Comparison of ENCODE assay signal across 8 cellular contexts in genomic region chr3:152183473-152183872, GRCh38.
A peak's percentile ranks its signal among the peaks of the same experiment; 100 is the strongest.
DNase-seq lines count a peak whose midpoint lies in the region; ATAC-seq, FAIRE-seq and TF ChIP-seq lines count a peak whose summit lies in the region.

No MANE protein-coding gene starts in this region.

- H3K79me2 ChIP-seq in K562 (ENCODE audit: control insufficient read depth, insufficient read depth, low read length) = peaks cover 14% of the 10 kb centered on the region; the same call in 2 of the 3 replicates

- CTCF ChIA-PET in K562 (lab: Yijun Ruan, JAX; ENCODE audit: low intra/inter-chr PET ratio) = interaction anchor here (0.5 to 2.0 kb wide), 4 partner anchors 61 to 1893 kb away, joined by 3 to 13 read pairs (median 6); no protein-coding TSS in a partner anchor

- no peak for TF ChIP-seq EP300 in K562 (IDR thresholded peaks at IDR 0.05; ENCODE audit: low read length)

- TF ChIP-seq POLR2A in K562 (conservative IDR thresholded peaks at IDR 0.05) = no peak

- H3K27me3 ChIP-seq in K562 (ENCODE audit: control insufficient read depth in 2 of 2, insufficient read depth in 2 of 2, low read length in 2 of 2) (no peaks in the 10 kb centered on the region), liver (ENCODE audit: control insufficient read depth in 4 of 4, insufficient read depth in 4 of 4, low read length in 3 of 4) (no peaks in the 10 kb centered on the region)

- H3K27ac ChIP-seq in K562 (ENCODE audit: extremely low read depth, low read depth, low read length) = no peak overlapping the region
- no peak overlapping the region for H3K27ac ChIP-seq in liver (ENCODE audit: low read depth in 1 of 2, low read length in 2 of 2)

- FAIRE-seq in GM18507 (lab: Jason Lieb, UNC) = peak; percentile 63
- FAIRE-seq in K562 (lab: Jason Lieb, UNC) = peak; percentile 91

- H3K4me2 ChIP-seq in K562 (ENCODE audit: insufficient read depth, low read length) = peak overlapping the region; percentile 55; the same call in 1 of the 2 replicates

- no peaks in the 10 kb centered on the region for H3K36me3 ChIP-seq in K562 (ENCODE audit: control insufficient read depth, insufficient read depth, low read length)
- H3K36me3 ChIP-seq in liver (ENCODE audit: control insufficient read depth in 4 of 4, insufficient read depth in 3 of 4, low read depth in 1 of 4, low read length in 3 of 4) = no peaks in the 10 kb centered on the region

- 3% methylated on average over 4 of the region's 4 CpGs for WGBS in K562 (ENCODE audit: insufficient coverage, low coverage, missing lambda C conversion rate)
- 53% methylated on average over 4 of the region's 4 CpGs for WGBS in liver

- H3K9ac ChIP-seq in K562 (ENCODE audit: insufficient read depth in 1 of 2, low read depth in 2 of 2, low read length in 2 of 2) (no peak overlapping the region), liver (ENCODE audit: low read depth in 1 of 2, low read length in 2 of 2) (no peak overlapping the region)

- H3K4me1 ChIP-seq in K562 (replicated peaks in 1 of 2; ENCODE audit: control insufficient read depth in 2 of 2, insufficient read depth in 2 of 2, low read length in 2 of 2) (peaks cover 0 to 10% of the 10 kb centered on the region in 2 experiments; a peak in 2 of 5 replicates), liver (ENCODE audit: control insufficient read depth in 4 of 4, insufficient read depth in 4 of 4, low read length in 3 of 4) (no peaks in the 10 kb centered on the region)

- BruUV-seq in K562 (replicated peaks; lab: Mats Ljungman, UMichigan) = no TSS peak

- TF ChIP-seq RAD21 in K562 (CRISPR knock-in tag; conservative IDR thresholded peaks at IDR 0.05 in 1 of 2, IDR thresholded peaks at IDR 0.05 in 1 of 2) = peak; percentile 83 to 94
- peak; percentile 70 to 83 for TF ChIP-seq RAD21 in liver (IDR thresholded peaks at IDR 0.05)

- no peak for DNase-seq in AG10803 (ENCODE audit: low read depth)
- no peak for DNase-seq in GM18507 (ENCODE audit: extremely low spot score, insufficient read length, low read depth)
- peak; percentile 25 for DNase-seq in HK-2 (ENCODE audit: unreplicated experiment)
- peak; percentile 81 for DNase-seq in SK-MEL-5 (ENCODE audit: low read depth, low spot score)
- DNase-seq in K562 (ENCODE audit: extremely low read depth in 1 of 4, low spot score in 3 of 4) = peak; percentile 51 to 88 (median 63)
- DNase-seq in stimulated activated naive CD4-positive, alpha-beta T cell treated with Interleukin-2 at 50 U/mL for 16 hours (lab: John Stamatoyannopoulos, UW) = peak; percentile 20
- no peak for DNase-seq in posterior vena cava (ENCODE audit: low spot score)

- H3K4me3 ChIP-seq in AG10803 (ENCODE audit: low read length) (no peak overlapping the region), K562 (no peak overlapping the region), liver (ENCODE audit: low read depth in 1 of 3, low read length in 3 of 3) (no peak overlapping the region)

- in situ Hi-C loops in SK-MEL-5 (cut with HindIII; ENCODE audit: low pct_unique_long_range_greater_than_20kb, low sequenced_read_pairs) (no loop called here), K562 (cut with MboI) (no loop called here)

- peak; percentile 14; the same call in 1 of the 2 replicates for TF ChIP-seq CTCF in AG10803 (conservative IDR thresholded peaks at IDR 0.05; ENCODE audit: low read length)
- peak; percentile 73 to 84 (median 78) for TF ChIP-seq CTCF in K562 (IDR thresholded peaks at IDR 0.05 in 2 of 3, conservative IDR thresholded peaks at IDR 0.05 in 1 of 3; ENCODE audit: insufficient read depth in 2 of 3, low read depth in 1 of 3, low read length in 3 of 3)
- peak; percentile 43 for TF ChIP-seq CTCF in liver (IDR thresholded peaks at IDR 0.05; ENCODE audit: low read depth, low read length, missing input control)

- POLR2A ChIA-PET in K562 (lab: Yijun Ruan, JAX) = interaction anchor here (0.6 to 2.7 kb wide), 10 partner anchors 9 to 595 kb away, joined by 3 to 16 read pairs (median 4); partner anchors contain the start of gene MBNL1

- no peaks in the 10 kb centered on the region for H4K20me1 ChIP-seq in K562 (replicated peaks; ENCODE audit: control insufficient read depth, insufficient read depth, low read length)

- intact Hi-C loops in K562 (cut with micrococcal nuclease) = loop anchor here (1.0 to 5.0 kb wide), 5 partner anchors 60 to 289 kb away; no protein-coding TSS in a partner anchor
- intact Hi-C loops in posterior vena cava (cut with DNase I) = no loop called here

- no peaks in the 10 kb centered on the region for H3K9me1 ChIP-seq in K562 (ENCODE audit: control insufficient read depth, insufficient read depth, low read length)

- peak overlapping the region; percentile 90 for H2AFZ ChIP-seq in K562 (ENCODE audit: low read depth, low read length)

- ATAC-seq in K562 = peak; percentile 97

- H3K9me3 ChIP-seq in K562 (replicated peaks; ENCODE audit: control insufficient read depth, insufficient read depth, low read depth, low read length) (no peaks in the 10 kb centered on the region), liver (ENCODE audit: control insufficient read depth in 4 of 4, low read length in 3 of 4) (no peaks in the 10 kb centered on the region)

TF ChIP-seq in K562, 482 proteins besides CTCF, POLR2A, EP300 and RAD21 (continues in another document):
- TF ChIP-seq RFX1 (IDR thresholded peaks at IDR 0.05) (no peak), FOS (IDR thresholded peaks at IDR 0.05; ENCODE audit: extremely low read depth, insufficient read length) (no peak), PHF8 (IDR thresholded peaks at IDR 0.05; ENCODE audit: borderline replicate concordance, low read length) (no peak), USF2 (CRISPR knock-in tag; IDR thresholded peaks at IDR 0.05) (no peak)

TF ChIP-seq in liver, 16 proteins besides CTCF, POLR2A, EP300 and RAD21:
- TF ChIP-seq TAF1 (conservative IDR thresholded peaks at IDR 0.05) = no peak
- TF ChIP-seq FOXA1 (IDR thresholded peaks at IDR 0.05) = no peak
- TF ChIP-seq YY1 (IDR thresholded peaks at IDR 0.05) = no peak
- TF ChIP-seq GABPA (IDR thresholded peaks at IDR 0.05 in 1 of 2, conservative IDR thresholded peaks at IDR 0.05 in 1 of 2) = no peak
TF ChIP-seq in liver: peak in this region for 0.

Comparison
In these comparisons a context has a peak if more than half of its experiments do, and no peak if none do; other contexts are left out.
1. DNase-seq: peak in HK-2 (single experiment), SK-MEL-5 (single experiment), K562 (4 of 4) and stimulated activated naive CD4-positive, alpha-beta T cell treated with Interleukin-2 at 50 U/mL for 16 hours (single experiment); none in AG10803 (single experiment), GM18507 (single experiment) and posterior vena cava (single experiment).
2. CTCF ChIP-seq: peak in every context shown above with its lines; median percentile 78 in K562; 43 in liver; 14 in AG10803.